16 cellular contexts compared by ENCODE assay signal in genomic region chr6:33079575-33079974, GRCh38. TPM values are rescaled to one million over a fixed set of nuclear protein-coding genes. Genes with fewer than 3 reads are reported as not detected.
A peak's percentile ranks its signal among the peaks of the same experiment; 100 is the strongest.
DNase-seq lines count a peak whose midpoint lies in the region; ATAC-seq and TF ChIP-seq lines count a peak whose summit lies in the region.
"Had no signal": no experiment of that assay in that cellular context is flagged by ENCODE, and none has a peak within 500 bp of the region (broad histone marks: within the 10 kb centered on the region; RNA-seq: fewer than 3 reads in every experiment).

No MANE protein-coding gene starts in this region.

- H3K9me2 ChIP-seq in MM.1S (replicated peaks; ENCODE audit: insufficient read depth, low read length), result no peaks in the 10 kb centered on the region

- no peaks in the 10 kb centered on the region for H3K27me3 Mint-ChIP-seq in CD8-positive, alpha-beta T cell (ENCODE audit: low read depth)
- no peaks in the 10 kb centered on the region for H3K27me3 Mint-ChIP-seq in stimulated activated memory B cell treated with anti-CD40 and anti-IgM and Interleukin-4, amounts not matched to agents 10 μg/mL and 1 μg/mL and 100 μg/mL, for 72 hours
- H3K27me3 Mint-ChIP-seq: activated CD4-positive, alpha-beta memory T cell treated with anti-CD3 and anti-CD28 coated beads, Interleukin-2, amount 10 ng/mL, durations not matched to agents 7 days and 5 days had no signal

- no peak for ATAC-seq in CD8-positive, alpha-beta T cell
- no peak for ATAC-seq in stimulated activated memory B cell treated with anti-CD40 and anti-IgM and Interleukin-4, amounts not matched to agents 10 μg/mL and 1 μg/mL and 100 μg/mL, for 72 hours
- ATAC-seq: activated T-cell treated with anti-CD3 and anti-CD28 coated beads, Interleukin-2, amount 50 U/mL, for 4 hours; foreskin keratinocyte had no signal

- no peak overlapping the region for H2AFZ ChIP-seq in MM.1S (ENCODE audit: low read length)
- H2AFZ ChIP-seq: PC-9 had no signal

- H3K4me2 ChIP-seq in MM.1S (ENCODE audit: low read depth, low read length), result no peak overlapping the region
- H3K4me2 ChIP-seq: PC-9 had no signal

- H3K4me1 Mint-ChIP-seq in CD8-positive, alpha-beta T cell (ENCODE audit: low read depth), result peaks cover 62% of the 10 kb centered on the region
- H3K4me1 Mint-ChIP-seq in stimulated activated memory B cell treated with anti-CD40 and anti-IgM and Interleukin-4, amounts not matched to agents 10 μg/mL and 1 μg/mL and 100 μg/mL, for 72 hours, result peaks cover 75% of the 10 kb centered on the region

- POLR2A ChIA-PET in CD8-positive, alpha-beta T cell (lab: Charles Lee), result no interaction called here

- no peaks in the 10 kb centered on the region for H3K9me3 ChIP-seq in CD8-positive, alpha-beta T cell (ENCODE audit: low read length)
- H3K9me3 ChIP-seq in ascending aorta (no peaks in the 10 kb centered on the region), iPS-20b (ENCODE audit: insufficient read depth, low read depth, low read length) (no peaks in the 10 kb centered on the region), MM.1S (replicated peaks; ENCODE audit: insufficient read depth, low read length) (no peaks in the 10 kb centered on the region)
- H3K9me3 ChIP-seq: upper lobe of left lung had no signal

- no peak for DNase-seq in CD8-positive, alpha-beta T cell
- DNase-seq in ascending aorta (ENCODE audit: low spot score in 2 of 2) (no peak), MM.1S (no peak), inferior parietal cortex (ENCODE audit: extremely low spot score) (no peak), DMS153 treated with DMSO at 0.1 percent for 48 hours (lab: John Stamatoyannopoulos, UW; ENCODE audit: unreplicated experiment) (no peak)
- DNase-seq: activated CD4-positive, alpha-beta memory T cell treated with anti-CD3 and anti-CD28 coated beads, Interleukin-2, amount 10 ng/mL, durations not matched to agents 7 days and 5 days; activated T-cell treated with anti-CD3 and anti-CD28 coated beads, Interleukin-2, amount 50 U/mL, for 4 hours; foreskin keratinocyte; NCI-H1436 treated with DMSO at 0.1 percent for 48 hours; PC-9; stimulated activated CD4-positive, alpha-beta T cell treated with anti-CD3 and anti-CD28 coated beads, Interleukin-12 subunit alpha, Interleukin-12 subunit beta, amount 100 ng/mL, for 4 hours had no signal

- H3K27ac Mint-ChIP-seq in CD8-positive, alpha-beta T cell, result peak overlapping the region; percentile 27
- peak overlapping the region; percentile 92 for H3K27ac Mint-ChIP-seq in stimulated activated memory B cell treated with anti-CD40 and anti-IgM and Interleukin-4, amounts not matched to agents 10 μg/mL and 1 μg/mL and 100 μg/mL, for 72 hours
- H3K27ac Mint-ChIP-seq: activated CD4-positive, alpha-beta memory T cell treated with anti-CD3 and anti-CD28 coated beads, Interleukin-2, amount 10 ng/mL, durations not matched to agents 7 days and 5 days; activated naive CD4-positive, alpha-beta T cell treated with anti-CD3 and anti-CD28 coated beads, Interleukin-2, amount 50 U/mL, for 24 hours; T-helper 1 cell treated with Interleukin-12 subunit alpha and Interleukin-12 subunit beta and Interleukin-4 antibody, amounts not matched to agents 30 μg/mL and 1 μg/mL, for 36 hours had no signal

- peaks cover 21% of the 10 kb centered on the region for H3K4me1 ChIP-seq in CD8-positive, alpha-beta T cell (ENCODE audit: insufficient read depth, low read length)
- H3K4me1 ChIP-seq in ascending aorta (peaks cover 0 to 3% of the 10 kb centered on the region in 2 donors), iPS-20b (ENCODE audit: insufficient read depth, low read length) (no peaks in the 10 kb centered on the region; the same call in 1 of the 2 replicates), MM.1S (ENCODE audit: low read length) (peaks cover 11% of the 10 kb centered on the region)
- H3K4me1 ChIP-seq: foreskin keratinocyte had no signal

- peaks cover 3% of the 10 kb centered on the region for H3K36me3 ChIP-seq in CD8-positive, alpha-beta T cell (ENCODE audit: insufficient read depth, low read length)
- no peaks in the 10 kb centered on the region for H3K36me3 ChIP-seq in ascending aorta
- H3K36me3 ChIP-seq in iPS-20b (ENCODE audit: insufficient read depth, low read depth, low read length), result peaks cover 13% of the 10 kb centered on the region; the same call in 1 of the 2 replicates
- no peaks in the 10 kb centered on the region for H3K36me3 ChIP-seq in MM.1S (replicated peaks; ENCODE audit: insufficient read depth, low read length)

- no peaks in the 10 kb centered on the region for H3K9me3 Mint-ChIP-seq in CD8-positive, alpha-beta T cell
- H3K9me3 Mint-ChIP-seq in stimulated activated memory B cell treated with anti-CD40 and anti-IgM and Interleukin-4, amounts not matched to agents 10 μg/mL and 1 μg/mL and 100 μg/mL, for 72 hours, result no peaks in the 10 kb centered on the region
- H3K9me3 Mint-ChIP-seq: activated CD4-positive, alpha-beta memory T cell treated with anti-CD3 and anti-CD28 coated beads, Interleukin-2, amount 10 ng/mL, durations not matched to agents 7 days and 5 days; activated naive CD4-positive, alpha-beta T cell treated with anti-CD3 and anti-CD28 coated beads, Interleukin-2, amount 50 U/mL, for 24 hours; activated T-cell treated with anti-CD3 and anti-CD28 coated beads, Interleukin-2, amount 50 U/mL, for 4 hours; T-helper 1 cell treated with Interleukin-12 subunit alpha and Interleukin-12 subunit beta and Interleukin-4 antibody, amounts not matched to agents 30 μg/mL and 1 μg/mL, for 36 hours had no signal

- TF ChIP-seq CTCF in CD8-positive, alpha-beta T cell (IDR thresholded peaks at IDR 0.05), result no peak
- TF ChIP-seq CTCF in ascending aorta (IDR thresholded peaks at IDR 0.05), result no peak
- no peak for TF ChIP-seq CTCF in MM.1S (IDR thresholded peaks at IDR 0.05; ENCODE audit: low read length)

- H4K20me1 ChIP-seq in MM.1S (ENCODE audit: insufficient read depth, low read length), result no peaks in the 10 kb centered on the region

- H3K4me3 Mint-ChIP-seq in CD8-positive, alpha-beta T cell, result no peak overlapping the region
- peak overlapping the region; percentile 94 for H3K4me3 Mint-ChIP-seq in stimulated activated memory B cell treated with anti-CD40 and anti-IgM and Interleukin-4, amounts not matched to agents 10 μg/mL and 1 μg/mL and 100 μg/mL, for 72 hours
- H3K4me3 Mint-ChIP-seq: activated CD4-positive, alpha-beta memory T cell treated with anti-CD3 and anti-CD28 coated beads, Interleukin-2, amount 10 ng/mL, durations not matched to agents 7 days and 5 days; T-helper 1 cell treated with Interleukin-12 subunit alpha and Interleukin-12 subunit beta and Interleukin-4 antibody, amounts not matched to agents 30 μg/mL and 1 μg/mL, for 36 hours had no signal

- no peaks in the 10 kb centered on the region for H3F3A ChIP-seq in MM.1S (ENCODE audit: insufficient read depth, low read length)

- no peak overlapping the region for H3K27ac ChIP-seq in CD8-positive, alpha-beta T cell (ENCODE audit: low read depth, low read length)
- H3K27ac ChIP-seq in ascending aorta, result peak overlapping the region; percentile 84 to 92
- no peak overlapping the region for H3K27ac ChIP-seq in iPS-20b (ENCODE audit: low read length)
- no peak overlapping the region for H3K27ac ChIP-seq in MM.1S (ENCODE audit: low read length)
- H3K27ac ChIP-seq: foreskin keratinocyte, PC-9 had no signal

- H3K36me3 Mint-ChIP-seq in CD8-positive, alpha-beta T cell, result peaks cover 40% of the 10 kb centered on the region
- H3K36me3 Mint-ChIP-seq in stimulated activated memory B cell treated with anti-CD40 and anti-IgM and Interleukin-4, amounts not matched to agents 10 μg/mL and 1 μg/mL and 100 μg/mL, for 72 hours, result peaks cover 77% of the 10 kb centered on the region
- H3K36me3 Mint-ChIP-seq: activated naive CD4-positive, alpha-beta T cell treated with anti-CD3 and anti-CD28 coated beads, Interleukin-2, amount 50 U/mL, for 24 hours had no signal

- intact Hi-C loops in CD8-positive, alpha-beta T cell (cut with DNase I, micrococcal nuclease), result loop anchor here in 1 of 2 experiments (5.0 to 10.0 kb wide), 2 partner anchors 62 to 185 kb away; no protein-coding TSS in a partner anchor
- intact Hi-C loops in ascending aorta (cut with DNase I), result loop anchor here (10.0 kb wide), 1 partner anchor 185 kb away; no protein-coding TSS in a partner anchor

- H3K9ac ChIP-seq in iPS-20b (ENCODE audit: low read depth, low read length), result no peak overlapping the region
- H3K9ac ChIP-seq in MM.1S (ENCODE audit: low read length), result no peak overlapping the region

- H3K79me2 ChIP-seq in MM.1S (ENCODE audit: low read length), result no peaks in the 10 kb centered on the region

- no peaks in the 10 kb centered on the region for H3K27me3 ChIP-seq in CD8-positive, alpha-beta T cell (ENCODE audit: insufficient read depth, low read length)
- no peaks in the 10 kb centered on the region for H3K27me3 ChIP-seq in ascending aorta
- peaks cover 8% of the 10 kb centered on the region for H3K27me3 ChIP-seq in iPS-20b (ENCODE audit: insufficient read depth, low read length)
- no peaks in the 10 kb centered on the region for H3K27me3 ChIP-seq in MM.1S (replicated peaks; ENCODE audit: insufficient read depth, low read length)
- H3K27me3 ChIP-seq: upper lobe of left lung had no signal

- CTCF ChIA-PET in CD8-positive, alpha-beta T cell (lab: Charles Lee), result interaction anchor here (1.5 to 1.6 kb wide), 2 partner anchors 9 to 27 kb away, joined by 3 read pairs; no protein-coding TSS in a partner anchor

- H3K4me3 ChIP-seq in CD8-positive, alpha-beta T cell (ENCODE audit: low read depth, low read length), result no peak overlapping the region
- no peak overlapping the region for H3K4me3 ChIP-seq in ascending aorta
- H3K4me3 ChIP-seq in iPS-20b (ENCODE audit: low read length), result peak overlapping the region; percentile 94; the same call in 1 of the 2 replicates
- no peak overlapping the region for H3K4me3 ChIP-seq in MM.1S (ENCODE audit: low read length)
- H3K4me3 ChIP-seq: PC-9 had no signal

RNA-seq across cellular contexts. Expression of gene HLA-DPB1, which starts 3.8 kb away (rescaled TPM):
- 10 to 100 TPM; 55.3 to 58.6 TPM for total RNA-seq in CD8-positive, alpha-beta T cell
- total RNA-seq in ascending aorta, result 72.7 TPM
- total RNA-seq: PC-9 had no signal

RNA-seq across cellular contexts. Expression of gene HLA-DPA1, which starts 6.1 kb away (rescaled TPM):
- total RNA-seq in CD8-positive, alpha-beta T cell, result 10 to 100 TPM; 40.5 to 45.7 TPM
- total RNA-seq in ascending aorta, result 285 TPM
- total RNA-seq: PC-9 had no signal

Comparison
In these comparisons a context has a peak if more than half of its experiments do, and no peak if none do; other contexts are left out.
1. H3K27ac ChIP-seq: peak in ascending aorta (2 of 2); none in CD8-positive, alpha-beta T cell (single experiment), iPS-20b (single experiment) and MM.1S (single experiment).